9 cellular contexts compared by ENCODE assay signal in genomic region chr11:73645972-73646631, GRCh38. TPM values are rescaled to one million over a fixed set of nuclear protein-coding genes. Genes with fewer than 3 reads are reported as not detected.
DNase-seq lines count a peak whose midpoint lies in the region; FAIRE-seq and TF ChIP-seq lines count a peak whose summit lies in the region.
"Had no signal": no experiment of that assay in that cellular context is flagged by ENCODE, and none has a peak within 500 bp of the region (broad histone marks: within the 10 kb centered on the region; RNA-seq: fewer than 3 reads in every experiment).

TSS of gene PLEKHB1 (plus strand) at chr11:73646581. CDS start at chr11:73646609, 28 bp downstream.

- peaks cover 5% of the 10 kb centered on the region for H3K4me1 Mint-ChIP-seq in T-helper 1 cell treated with Interleukin-12 subunit alpha and Interleukin-12 subunit beta and Interleukin-4 antibody, amounts not matched to agents 30 μg/mL and 1 μg/mL, for 36 hours (ENCODE audit: low read depth)

- H3K36me3 Mint-ChIP-seq in T-helper 1 cell treated with Interleukin-12 subunit alpha and Interleukin-12 subunit beta and Interleukin-4 antibody, amounts not matched to agents 30 μg/mL and 1 μg/mL, for 36 hours (ENCODE audit: low read depth) = no peaks in the 10 kb centered on the region

- intact Hi-C loops in kidney (cut with DNase I) (no loop called here), stomach (cut with DNase I; ENCODE audit: low total_unique reads) (no loop called here)

- TF ChIP-seq EP300 in stomach (IDR thresholded peaks at IDR 0.05) = no peak

- H3K9me3 Mint-ChIP-seq in T-helper 1 cell treated with Interleukin-12 subunit alpha and Interleukin-12 subunit beta and Interleukin-4 antibody, amounts not matched to agents 30 μg/mL and 1 μg/mL, for 36 hours = no peaks in the 10 kb centered on the region

- no peak within 1 kb of the TSS for H3K27ac Mint-ChIP-seq in T-helper 1 cell treated with Interleukin-12 subunit alpha and Interleukin-12 subunit beta and Interleukin-4 antibody, amounts not matched to agents 30 μg/mL and 1 μg/mL, for 36 hours

- no peak for FAIRE-seq in kidney (lab: Jason Lieb, UNC)
- FAIRE-seq in GM12892 (lab: Jason Lieb, UNC) = no peak

- no peak within 1 kb of the TSS for H3K9ac ChIP-seq in kidney (ENCODE audit: low read length in 2 of 2)

- in situ Hi-C loops in astrocyte of the cerebellum (cut with HindIII; ENCODE audit: low sequenced_read_pairs) = no loop called here

- H3K9me3 ChIP-seq in kidney (ENCODE audit: control insufficient read depth in 1 of 2, low read length in 2 of 2) (no peaks in the 10 kb centered on the region), stomach (no peaks in the 10 kb centered on the region)

- H3K27ac ChIP-seq in kidney (ENCODE audit: low read depth in 2 of 2, low read length in 2 of 2) (no peak within 1 kb of the TSS), stomach (peak within 1 kb of the TSS in 2 of 5 donors; percentile 25 to 43)

- DNase-seq in T-helper 1 cell = no peak
- no peak for DNase-seq in astrocyte of the cerebellum (ENCODE audit: low read depth)
- DNase-seq in kidney = no peak
- no peak for DNase-seq in stomach
- DNase-seq in NCI-H1436 (lab: John Stamatoyannopoulos, UW) = no peak
- no peak for DNase-seq in GM12892 (ENCODE audit: insufficient read length)
- DNase-seq in NK-92 (lab: John Stamatoyannopoulos, UW; ENCODE audit: unreplicated experiment) = no peak
- DNase-seq: NCI-H1417 treated with DMSO at 0.1 percent for 48 hours had no signal

- peak within 1 kb of the TSS; percentile 68 for H3K4me3 Mint-ChIP-seq in T-helper 1 cell treated with Interleukin-12 subunit alpha and Interleukin-12 subunit beta and Interleukin-4 antibody, amounts not matched to agents 30 μg/mL and 1 μg/mL, for 36 hours

- 30 to 46% (median 41%) methylated on average over 22 to 26 of the region's 26 CpGs for whole genome bisulfite sequencing in stomach, 5 donors

- no peak for TF ChIP-seq POLR2A in stomach (IDR thresholded peaks at IDR 0.05)
- TF ChIP-seq POLR2A in GM12892 (IDR thresholded peaks at IDR 0.05; ENCODE audit: low read depth, low read length) = no peak

- H3K4me3 ChIP-seq in astrocyte of the cerebellum (ENCODE audit: low read depth, low read length) (peak within 1 kb of the TSS; percentile 18), kidney (ENCODE audit: low read length in 2 of 2) (peak within 1 kb of the TSS in 1 of 2 donors; percentile 55), stomach (peak within 1 kb of the TSS; percentile 37 to 53 (median 42))

- H3K36me3 ChIP-seq in kidney (ENCODE audit: control insufficient read depth in 1 of 2, insufficient read depth in 2 of 2, low read length in 2 of 2) (no peaks in the 10 kb centered on the region), stomach (no peaks in the 10 kb centered on the region)

- H3K27me3 Mint-ChIP-seq in T-helper 1 cell treated with Interleukin-12 subunit alpha and Interleukin-12 subunit beta and Interleukin-4 antibody, amounts not matched to agents 30 μg/mL and 1 μg/mL, for 36 hours (ENCODE audit: low read depth) = no peaks in the 10 kb centered on the region

- peaks cover 0 to 25% (median 0%) of the 10 kb centered on the region in 3 donors for H3K27me3 ChIP-seq in stomach

- TF ChIP-seq CTCF in astrocyte of the cerebellum (IDR thresholded peaks at IDR 0.05; ENCODE audit: low read depth, low read length, missing control alignments) = no peak
- no peak for TF ChIP-seq CTCF in kidney (IDR thresholded peaks at IDR 0.05; ENCODE audit: borderline replicate concordance, extremely low read depth, insufficient read depth)
- no peak for TF ChIP-seq CTCF in stomach (IDR thresholded peaks at IDR 0.05)

- H3K4me1 ChIP-seq in kidney (ENCODE audit: control insufficient read depth in 1 of 2, insufficient read depth in 1 of 2, low read depth in 1 of 2, low read length in 2 of 2) (peaks cover 0 to 4% of the 10 kb centered on the region in 2 donors), stomach (peaks cover 5 to 28% (median 16%) of the 10 kb centered on the region in 4 donors)

RNA-seq across cellular contexts. Expression of gene PLEKHB1, which starts in this region (rescaled TPM):
- total RNA-seq in kidney (21.0 TPM), stomach (10 to 100 TPM in 3 of 5 donors, 1 to 10 TPM in 1, not detected in 1; 5.3 to 90.1 (median 11.8) TPM)
- polyA plus RNA-seq in kidney (ENCODE audit: insufficient read depth, low read depth, low replicate concordance) (30.4 TPM), stomach (10 to 100 TPM in 2 of 3 donors, 1 to 10 TPM in 1; 5.9 to 30.8 (median 19.2) TPM)
- polyA plus RNA-seq in GM12892 (2012; ENCODE audit: missing spikeins) = 0.36 TPM
